10 cellular contexts compared by ENCODE assay signal in genomic region chr20:31673943-31674463, GRCh38. TPM values are rescaled to one million over a fixed set of nuclear protein-coding genes. Genes with fewer than 3 reads are reported as not detected.
DNase-seq lines count a peak whose midpoint lies in the region; ATAC-seq and TF ChIP-seq lines count a peak whose summit lies in the region.
"Had no signal": no experiment of that assay in that cellular context is flagged by ENCODE, and none has a peak within 500 bp of the region (broad histone marks: within the 10 kb centered on the region; RNA-seq: fewer than 3 reads in every experiment).

No MANE protein-coding gene starts in this region.

- RAD21 ChIA-PET in HCT116 (lab: Charles Lee; ENCODE audit: low non-redundant PET in 1 of 2, low total read pairs in 2 of 2, uncharacterized antibody in 2 of 2, unreplicated experiment in 2 of 2): interaction anchor here in 1 of 2 experiments (0.6 to 0.9 kb wide), 2 partner anchors 50 to 889 kb away, joined by 3 to 5 read pairs; no protein-coding TSS in a partner anchor

- H3K4me3 ChIP-seq in HCT116 (replicated peaks in 1 of 2; ENCODE audit: low read depth in 1 of 2, low read length in 2 of 2): no peak overlapping the region
- H3K4me3 ChIP-seq in SU-DHL-6 (ENCODE audit: insufficient read depth, low read length, poor library complexity, severe bottlenecking): no peak overlapping the region

- no peak for ATAC-seq in HCT116
- ATAC-seq in stimulated activated memory B cell treated with anti-CD40 and anti-IgM and Interleukin-4, amounts not matched to agents 10 μg/mL and 1 μg/mL and 100 μg/mL, for 72 hours: no peak
- no peak for ATAC-seq in HG02884 (IDR thresholded peaks at IDR 0.05; ENCODE audit: unreplicated experiment)

- no peaks in the 10 kb centered on the region for H3K27me3 Mint-ChIP-seq in stimulated activated memory B cell treated with anti-CD40 and anti-IgM and Interleukin-4, amounts not matched to agents 10 μg/mL and 1 μg/mL and 100 μg/mL, for 72 hours

- CTCF ChIA-PET in HCT116 (lab: Charles Lee): no interaction called here

- H3K27me3 ChIP-seq in HCT116 (ENCODE audit: insufficient read depth, low read length): no peaks in the 10 kb centered on the region
- H3K27me3 ChIP-seq in SU-DHL-6 (ENCODE audit: low read length): no peaks in the 10 kb centered on the region

- POLR2A ChIA-PET in HCT116 (lab: Charles Lee): no interaction called here

- H3K4me1 ChIP-seq in HCT116 (ENCODE audit: control insufficient read depth in 1 of 2, insufficient read depth in 2 of 2, low read length in 2 of 2): peaks cover 53 to 95% of the 10 kb centered on the region in 2 experiments

- peak overlapping the region; percentile 83 for H3K27ac Mint-ChIP-seq in stimulated activated memory B cell treated with anti-CD40 and anti-IgM and Interleukin-4, amounts not matched to agents 10 μg/mL and 1 μg/mL and 100 μg/mL, for 72 hours

- TF ChIP-seq CTCF in HCT116 (IDR thresholded peaks at IDR 0.05 in 2 of 3, conservative IDR thresholded peaks at IDR 0.05 in 1 of 3; ENCODE audit: borderline replicate concordance in 1 of 3, insufficient read depth in 1 of 3, low read depth in 2 of 3, low read length in 2 of 3) (no peak), SU-DHL-6 (IDR thresholded peaks at IDR 0.05; ENCODE audit: insufficient read depth, low read length, poor library complexity, severe bottlenecking) (no peak)

- H3K4me1 Mint-ChIP-seq in stimulated activated memory B cell treated with anti-CD40 and anti-IgM and Interleukin-4, amounts not matched to agents 10 μg/mL and 1 μg/mL and 100 μg/mL, for 72 hours: peaks cover 70% of the 10 kb centered on the region

- no peaks in the 10 kb centered on the region for H3K9me3 Mint-ChIP-seq in stimulated activated memory B cell treated with anti-CD40 and anti-IgM and Interleukin-4, amounts not matched to agents 10 μg/mL and 1 μg/mL and 100 μg/mL, for 72 hours

- peaks cover 72% of the 10 kb centered on the region for H3K36me3 Mint-ChIP-seq in stimulated activated memory B cell treated with anti-CD40 and anti-IgM and Interleukin-4, amounts not matched to agents 10 μg/mL and 1 μg/mL and 100 μg/mL, for 72 hours

- H3K4me3 Mint-ChIP-seq in stimulated activated memory B cell treated with anti-CD40 and anti-IgM and Interleukin-4, amounts not matched to agents 10 μg/mL and 1 μg/mL and 100 μg/mL, for 72 hours: no peak overlapping the region

- intact Hi-C loops in HCT116 (cut with micrococcal nuclease): no loop called here

- H3F3A ChIP-seq in SU-DHL-6 (ENCODE audit: insufficient read depth): no peaks in the 10 kb centered on the region

- H3K79me2 ChIP-seq in HCT116 (ENCODE audit: insufficient read depth, low read length) (peaks cover 99% of the 10 kb centered on the region), SU-DHL-6 (ENCODE audit: insufficient read depth, low read length) (0 out of 2 replicates have a peak, but pooled peaks cover 8% of the 10 kb centered on the region)

- H3K9ac ChIP-seq in HCT116 (ENCODE audit: low read length): no peak overlapping the region
- no peak overlapping the region for H3K9ac ChIP-seq in SU-DHL-6 (ENCODE audit: low read length)

- H4K20me1 ChIP-seq in HCT116 (ENCODE audit: insufficient read depth): no peaks in the 10 kb centered on the region
- no peaks in the 10 kb centered on the region for H4K20me1 ChIP-seq in SU-DHL-6 (ENCODE audit: low read depth, low read length)

- H3K36me3 ChIP-seq in HCT116 (ENCODE audit: control insufficient read depth in 1 of 2, insufficient read depth in 2 of 2, low read length in 2 of 2) (peaks cover 0 to 64% of the 10 kb centered on the region in 2 experiments; a peak in 2 of 4 replicates), SU-DHL-6 (ENCODE audit: low read length) (no peaks in the 10 kb centered on the region)

- no peak for TF ChIP-seq RAD21 in HCT116 (IDR thresholded peaks at IDR 0.05; ENCODE audit: low read depth)

- H3K9me2 ChIP-seq in HCT116 (ENCODE audit: insufficient read depth) (no peaks in the 10 kb centered on the region), SU-DHL-6 (replicated peaks; ENCODE audit: insufficient read depth, low read length) (no peaks in the 10 kb centered on the region)

- no TSS peak for BruUV-seq in HCT116 (replicated peaks; lab: Mats Ljungman, UMichigan)

- DNase-seq in HCT116 (ENCODE audit: low read depth, low spot score) (no peak), erythroblast (lab: John Stamatoyannopoulos, UW) (peak; percentile 65 to 68), NCI-H2171 (lab: John Stamatoyannopoulos, UW) (no peak), hepatic stellate cell (ENCODE audit: low spot score) (no peak), NCI-H1092 (lab: John Stamatoyannopoulos, UW) (no peak)
- DNase-seq: NCI-H2029 treated with DMSO at 0.1 percent for 48 hours had no signal

- H3K9me3 ChIP-seq in HCT116 (ENCODE audit: control insufficient read depth in 1 of 2, insufficient read depth in 1 of 2, low read depth in 1 of 2, low read length in 2 of 2) (no peaks in the 10 kb centered on the region), SU-DHL-6 (ENCODE audit: insufficient read depth, low read length) (no peaks in the 10 kb centered on the region)

- H2AFZ ChIP-seq in HCT116 (ENCODE audit: low read depth, low read length, poor library complexity, severe bottlenecking): no peak overlapping the region
- H2AFZ ChIP-seq in SU-DHL-6 (ENCODE audit: low read depth, low read length, severe bottlenecking): no peak overlapping the region

- no peak overlapping the region for H3K4me2 ChIP-seq in HCT116 (ENCODE audit: low read length)
- H3K4me2 ChIP-seq in SU-DHL-6 (ENCODE audit: low read depth, low read length, poor library complexity, severe bottlenecking): no peak overlapping the region

- TF ChIP-seq POLR2A in HCT116 (IDR thresholded peaks at IDR 0.05; ENCODE audit: borderline replicate concordance, extremely low read depth, insufficient read depth, insufficient read length) (no peak), erythroblast (IDR thresholded peaks at IDR 0.05; ENCODE audit: low read length) (no peak)

- H3K27ac ChIP-seq in HCT116 (ENCODE audit: low read depth, low read length): 0 out of 2 replicates have a peak overlapping the region, but pooled peaks have one; percentile 55
- H3K27ac ChIP-seq in SU-DHL-6 (ENCODE audit: low read depth, low read length): peak overlapping the region; percentile 33

TF ChIP-seq in HCT116, 20 proteins besides CTCF, POLR2A, EP300 and RAD21:
- no peak for TF ChIP-seq CBX3 (IDR thresholded peaks at IDR 0.05; ENCODE audit: low read depth)
- TF ChIP-seq CEBPB (IDR thresholded peaks at IDR 0.05; ENCODE audit: low read depth): no peak

RNA-seq across cellular contexts. Expression of gene COX4I2, which starts 36.3 kb away (rescaled TPM):
- total RNA-seq in HCT116 (2021; ENCODE audit: unreplicated experiment): not detected
- 0.11 TPM in 1 of 2 replicates, not detected in the other for polyA plus RNA-seq in HCT116 (2012)
- polyA plus RNA-seq: neural cell had no signal

RNA-seq across cellular contexts. Expression of gene BCL2L1, which starts 48.7 kb away (rescaled TPM):
- 226 TPM for total RNA-seq in HCT116 (2021; ENCODE audit: unreplicated experiment)
- 186 and 209 TPM in 2 replicates for polyA plus RNA-seq in HCT116 (2012)

Comparison
In these comparisons a context has a peak if more than half of its experiments do, and no peak if none do; other contexts are left out.
1. DNase-seq: peak in erythroblast (2 of 2); none in HCT116 (single experiment), NCI-H2171 (single experiment), hepatic stellate cell (single experiment) and NCI-H1092 (single experiment).